ENCODE assay signal across 22 cellular contexts in the genomic region with DNA sequence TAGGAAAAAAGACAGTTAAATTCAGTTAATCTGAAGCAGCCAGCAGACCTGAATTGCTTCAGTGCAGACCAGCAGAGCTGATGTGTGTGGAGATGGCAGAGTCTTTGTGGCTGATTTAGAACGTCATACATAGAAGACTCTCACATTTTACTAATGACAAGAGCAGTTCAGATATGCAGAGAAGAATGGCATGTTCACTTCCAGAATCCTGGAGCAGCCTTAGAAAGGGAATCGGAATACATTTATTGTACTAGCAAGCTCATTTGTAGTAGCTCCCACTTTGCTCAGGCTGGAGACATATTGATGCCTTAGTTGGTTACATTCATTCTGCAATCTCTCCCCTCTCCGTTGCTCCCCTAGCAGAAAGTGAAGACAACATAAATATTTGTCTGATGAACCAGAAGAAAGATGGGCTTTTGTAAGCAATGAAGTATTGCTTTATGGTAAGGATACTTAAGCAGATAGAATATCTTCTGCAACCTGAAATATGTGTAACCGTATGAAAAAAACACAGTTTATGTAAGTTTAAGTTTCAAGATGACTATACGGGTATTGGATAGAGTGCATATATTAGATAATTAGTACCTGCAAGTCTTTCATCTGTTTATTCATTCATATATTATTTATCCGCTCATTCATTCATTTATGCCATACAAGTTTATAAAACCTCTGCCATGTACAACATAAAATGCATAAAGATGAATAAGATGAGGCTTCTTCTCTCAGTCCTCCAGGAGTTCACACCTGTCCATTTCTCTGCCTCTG.
"Had no signal": no experiment of that assay in that cellular context is flagged by ENCODE, and none has a peak within 500 bp of the region (broad histone marks: within the 10 kb centered on the region; RNA-seq: fewer than 3 reads in every experiment).

No MANE protein-coding gene starts in this region.

- H3K27ac ChIP-seq: ascending aorta, hepatocyte, left ventricle myocardium inferior, pancreas, psoas muscle, thoracic aorta, vagina, WERI-Rb-1 had no signal

- DNase-seq: activated CD4-positive, alpha-beta T cell treated with anti-CD3 and anti-CD28 coated beads for 1 hour; activated CD8-positive, alpha-beta memory T cell treated with anti-CD3 and anti-CD28 coated beads for 24 hours; activated CD8-positive, alpha-beta memory T cell treated with anti-CD3 and anti-CD28 coated beads, Interleukin-2, amount 50 U/mL, for 4 hours; activated T-cell treated with anti-CD3 and anti-CD28 coated beads, Interleukin-2, amount 50 U/mL, for 24 hours; central memory CD4-positive, alpha-beta T cell; effector memory CD4-positive, alpha-beta T cell; glutamatergic neuron; left ventricle myocardium inferior; naive thymus-derived CD8-positive, alpha-beta T cell; pancreas; psoas muscle; right cardiac atrium; stimulated activated CD4-positive, alpha-beta T cell treated with anti-CD3 and anti-CD28 coated beads, Interleukin-4, amount 100 ng/mL, for 24 hours; stimulated activated naive CD4-positive, alpha-beta T cell treated with Interleukin-2 at 50 U/mL for 16 hours; WERI-Rb-1 had no signal

- ATAC-seq: activated naive CD4-positive, alpha-beta T cell treated with anti-CD3 and anti-CD28 coated beads, Interleukin-2, amount 50 U/mL, for 72 hours; activated T-helper 17 cell treated with anti-CD3 and anti-CD28 coated beads, Interleukin-2, amount 50 U/mL, for 72 hours; naive thymus-derived CD8-positive, alpha-beta T cell; pancreas; psoas muscle; right cardiac atrium had no signal

- H3K4me1 ChIP-seq: ascending aorta, left ventricle myocardium inferior, pancreas, psoas muscle, vagina had no signal

- H3K27ac Mint-ChIP-seq: activated naive CD4-positive, alpha-beta T cell treated with anti-CD3 and anti-CD28 coated beads, Interleukin-2, amount 50 U/mL, for 72 hours; activated T-cell treated with anti-CD3 and anti-CD28 coated beads, Interleukin-2, amount 50 U/mL, for 24 hours; activated T-helper 17 cell treated with anti-CD3 and anti-CD28 coated beads, Interleukin-2, amount 50 U/mL, for 72 hours; type B pancreatic cell had no signal

- H3K36me3 ChIP-seq: ascending aorta, left ventricle myocardium inferior, pancreas, thoracic aorta, vagina, WERI-Rb-1 had no signal

- H3K9me3 Mint-ChIP-seq: activated T-cell treated with anti-CD3 and anti-CD28 coated beads, Interleukin-2, amount 50 U/mL, for 24 hours; activated T-helper 17 cell treated with anti-CD3 and anti-CD28 coated beads, Interleukin-2, amount 50 U/mL, for 72 hours; naive thymus-derived CD8-positive, alpha-beta T cell had no signal

- H3K4me1 Mint-ChIP-seq: activated T-helper 17 cell treated with anti-CD3 and anti-CD28 coated beads, Interleukin-2, amount 50 U/mL, for 72 hours had no signal

- H3K36me3 Mint-ChIP-seq: naive thymus-derived CD8-positive, alpha-beta T cell; type B pancreatic cell had no signal

- H3K4me3 ChIP-seq: ascending aorta, hepatocyte, left ventricle myocardium inferior, pancreas, psoas muscle, thoracic aorta, vagina had no signal

- H3K9me3 ChIP-seq: ascending aorta, left ventricle myocardium inferior, pancreas, psoas muscle, thoracic aorta, vagina had no signal

- H3K4me3 Mint-ChIP-seq: activated T-cell treated with anti-CD3 and anti-CD28 coated beads, Interleukin-2, amount 50 U/mL, for 24 hours; activated T-helper 17 cell treated with anti-CD3 and anti-CD28 coated beads, Interleukin-2, amount 50 U/mL, for 72 hours; naive thymus-derived CD8-positive, alpha-beta T cell; type B pancreatic cell had no signal
